Comparison of ENCODE assay signal across 14 cellular contexts in the genomic region with DNA sequence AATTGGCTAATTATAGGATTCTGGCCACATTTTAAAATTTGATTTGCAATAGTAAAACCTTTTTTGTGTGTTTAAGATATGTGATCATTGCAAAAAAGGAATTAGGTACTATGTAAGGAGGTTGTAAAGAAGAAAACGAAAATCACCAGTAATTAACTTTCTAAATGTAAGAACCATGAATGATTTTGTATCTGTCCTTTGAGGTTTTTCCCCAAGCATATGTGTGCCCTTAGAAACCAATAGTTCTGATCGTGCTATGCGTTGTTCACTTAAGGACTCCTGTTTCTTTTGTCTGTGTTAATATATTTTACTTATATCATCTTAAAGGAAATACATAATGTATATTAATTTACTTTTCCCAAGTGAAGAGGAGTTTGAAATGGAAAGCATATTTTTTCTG.
DNase-seq lines count a peak whose midpoint lies in the region; ATAC-seq and TF ChIP-seq lines count a peak whose summit lies in the region.
"Had no signal": no experiment of that assay in that cellular context is flagged by ENCODE, and none has a peak within 500 bp of the region (broad histone marks: within the 10 kb centered on the region; RNA-seq: fewer than 3 reads in every experiment).

No MANE protein-coding gene starts in this region.

- no peak overlapping the region for H3K9ac ChIP-seq in OCI-LY3 (ENCODE audit: low read length)

- H3K9me3 ChIP-seq in DOHH2 (ENCODE audit: control insufficient read depth, insufficient read depth, low read length) (no peaks in the 10 kb centered on the region), OCI-LY3 (ENCODE audit: insufficient read depth, low read length) (no peaks in the 10 kb centered on the region)

- H3K4me3 Mint-ChIP-seq in GM23338, result no peak overlapping the region
- H3K4me3 Mint-ChIP-seq: activated naive CD4-positive, alpha-beta T cell treated with anti-CD3 and anti-CD28 coated beads, Interleukin-2, amount 10 ng/mL, durations not matched to agents 7 days and 5 days; WTC11 had no signal

- no peaks in the 10 kb centered on the region for H4K20me1 ChIP-seq in DOHH2 (ENCODE audit: control insufficient read depth, insufficient read depth, low read depth, low read length)
- H4K20me1 ChIP-seq in OCI-LY3 (ENCODE audit: insufficient read depth, low read length), result no peaks in the 10 kb centered on the region
- no peaks in the 10 kb centered on the region for H4K20me1 ChIP-seq in GM23338 (replicated peaks; ENCODE audit: insufficient read depth)

- H3K27ac ChIP-seq in DOHH2 (ENCODE audit: low read depth, low read length) (no peak overlapping the region), OCI-LY3 (ENCODE audit: low read length) (peak overlapping the region; percentile 24; the same call in 1 of the 2 replicates), GM23338 (ENCODE audit: low read depth) (no peak overlapping the region)

- peaks cover 20% of the 10 kb centered on the region for H3K4me1 ChIP-seq in DOHH2 (ENCODE audit: control insufficient read depth, low read length)
- H3K4me1 ChIP-seq in OCI-LY3 (ENCODE audit: low read length), result peaks cover 20% of the 10 kb centered on the region
- H3K4me1 ChIP-seq in GM23338 (ENCODE audit: insufficient read depth), result no peaks in the 10 kb centered on the region

- peaks cover 4% of the 10 kb centered on the region; the same call in 1 of the 2 replicates for H3F3A ChIP-seq in DOHH2 (ENCODE audit: control insufficient read depth, insufficient read depth)
- no peaks in the 10 kb centered on the region for H3F3A ChIP-seq in GM23338 (replicated peaks; ENCODE audit: low read depth)

- no peak for DNase-seq in amniotic stem cell (lab: John Stamatoyannopoulos, UW)
- DNase-seq in NAMALWA (ENCODE audit: low spot score), result no peak
- no peak for DNase-seq in GM23338 (ENCODE audit: low spot score)
- no peak for DNase-seq in stimulated activated CD4-positive, alpha-beta T cell treated with anti-CD3 and anti-CD28 coated beads, Interleukin-12 subunit alpha, Interleukin-12 subunit beta, amount 100 ng/mL, for 4 hours
- DNase-seq: activated naive CD4-positive, alpha-beta T cell treated with anti-CD3 and anti-CD28 coated beads, Interleukin-2, amount 10 ng/mL, durations not matched to agents 7 days and 5 days; effector memory CD4-positive, alpha-beta T cell; GF-D8; hypothalamus had no signal

- no peak overlapping the region for H3K27ac Mint-ChIP-seq in GM23338
- H3K27ac Mint-ChIP-seq: activated naive CD4-positive, alpha-beta T cell treated with anti-CD3 and anti-CD28 coated beads, Interleukin-2, amount 10 ng/mL, durations not matched to agents 7 days and 5 days had no signal

- H3K4me3 ChIP-seq in DOHH2 (ENCODE audit: low read length) (no peak overlapping the region), OCI-LY3 (ENCODE audit: low read length) (peak overlapping the region; percentile 23), GM23338 (no peak overlapping the region)
- H3K4me3 ChIP-seq: skin epidermis had no signal

- H3K27me3 Mint-ChIP-seq in GM23338 (ENCODE audit: insufficient read depth, low read depth, poor library complexity), result no peaks in the 10 kb centered on the region
- H3K27me3 Mint-ChIP-seq: activated naive CD4-positive, alpha-beta T cell treated with anti-CD3 and anti-CD28 coated beads, Interleukin-2, amount 10 ng/mL, durations not matched to agents 7 days and 5 days had no signal

- peak overlapping the region; percentile 69 for H3K4me2 ChIP-seq in DOHH2 (ENCODE audit: low read length)
- peak overlapping the region; percentile 38 for H3K4me2 ChIP-seq in OCI-LY3 (ENCODE audit: low read length)
- H3K4me2 ChIP-seq in GM23338, result no peak overlapping the region

- H2AFZ ChIP-seq in OCI-LY3 (ENCODE audit: low read depth, low read length) (no peak overlapping the region), GM23338 (no peak overlapping the region)

- no peaks in the 10 kb centered on the region for H3K36me3 ChIP-seq in DOHH2 (ENCODE audit: control insufficient read depth, low read length)
- H3K36me3 ChIP-seq in OCI-LY3 (replicated peaks; ENCODE audit: low read depth, low read length), result no peaks in the 10 kb centered on the region
- H3K36me3 ChIP-seq in GM23338 (ENCODE audit: insufficient read depth), result no peaks in the 10 kb centered on the region

- TF ChIP-seq CTCF in DOHH2 (IDR thresholded peaks at IDR 0.05; ENCODE audit: low read depth, low read length, poor library complexity, severe bottlenecking) (no peak), OCI-LY3 (IDR thresholded peaks at IDR 0.05; ENCODE audit: low read depth, low read length) (no peak), GM23338 (conservative IDR thresholded peaks at IDR 0.05; ENCODE audit: low read depth in 2 of 2) (no peak)

- H3K9me3 Mint-ChIP-seq in GM23338, result no peaks in the 10 kb centered on the region
- H3K9me3 Mint-ChIP-seq: activated naive CD4-positive, alpha-beta T cell treated with anti-CD3 and anti-CD28 coated beads, Interleukin-2, amount 10 ng/mL, durations not matched to agents 7 days and 5 days had no signal

- H3K27me3 ChIP-seq in DOHH2 (ENCODE audit: control insufficient read depth, low read length) (no peaks in the 10 kb centered on the region; the same call in 1 of the 2 replicates), OCI-LY3 (ENCODE audit: low read depth, low read length) (peaks cover 4% of the 10 kb centered on the region; the same call in 1 of the 2 replicates), GM23338 (ENCODE audit: insufficient read depth) (no peaks in the 10 kb centered on the region)

- H3K4me1 Mint-ChIP-seq in GM23338, result peaks cover 3% of the 10 kb centered on the region
- H3K4me1 Mint-ChIP-seq: activated naive CD4-positive, alpha-beta T cell treated with anti-CD3 and anti-CD28 coated beads, Interleukin-2, amount 10 ng/mL, durations not matched to agents 7 days and 5 days had no signal

- H3K36me3 Mint-ChIP-seq in GM23338 (ENCODE audit: low read depth), result 0 out of 3 replicates have a peak, but pooled peaks cover 4% of the 10 kb centered on the region
- H3K36me3 Mint-ChIP-seq: activated naive CD4-positive, alpha-beta T cell treated with anti-CD3 and anti-CD28 coated beads, Interleukin-2, amount 10 ng/mL, durations not matched to agents 7 days and 5 days; WTC11 had no signal

- ATAC-seq in GM21367 (IDR thresholded peaks at IDR 0.05; ENCODE audit: unreplicated experiment) (peak; percentile 35), HG03039 (IDR thresholded peaks at IDR 0.05; ENCODE audit: unreplicated experiment) (peak; percentile 27), GM23338 (no peak)
- ATAC-seq: WTC11 had no signal

- H3K79me2 ChIP-seq in DOHH2 (ENCODE audit: control insufficient read depth, low read length) (no peaks in the 10 kb centered on the region), OCI-LY3 (ENCODE audit: low read length) (no peaks in the 10 kb centered on the region), GM23338 (replicated peaks; ENCODE audit: insufficient read depth) (no peaks in the 10 kb centered on the region)

- H3K9me2 ChIP-seq in DOHH2 (replicated peaks; ENCODE audit: control insufficient read depth, low read length) (no peaks in the 10 kb centered on the region), GM23338 (ENCODE audit: insufficient read depth) (peaks cover 3% of the 10 kb centered on the region; the same call in 1 of the 2 replicates)

TF ChIP-seq in GM23338, 12 proteins besides CTCF, POLR2A, EP300 and RAD21:
- TF ChIP-seq POLR2AphosphoS5 (IDR thresholded peaks at IDR 0.05; ENCODE audit: low read depth) (no peak), STAT1 (IDR thresholded peaks at IDR 0.05; ENCODE audit: unreplicated experiment) (no peak)
TF ChIP-seq in GM23338: peak in this region for 0.
